In genomic region chr6:111805511-111806181, GRCh38 we compare ENCODE assay signal across 8 cellular contexts.
DNase-seq lines count a peak whose midpoint lies in the region; ATAC-seq and TF ChIP-seq lines count a peak whose summit lies in the region.

No MANE protein-coding gene starts in this region.

- peaks cover 7% of the 10 kb centered on the region; the same call in 1 of the 2 replicates for H3K4me1 ChIP-seq in SJCRH30

- H3K4me3 Mint-ChIP-seq in CD4-positive, alpha-beta T cell: peak overlapping the region; percentile 64
- H3K4me3 Mint-ChIP-seq in memory B cell: no peak overlapping the region

- H3K27me3 ChIP-seq in CD4-positive, alpha-beta T cell (ENCODE audit: control insufficient read depth, insufficient read depth, low read length): no peaks in the 10 kb centered on the region
- no peaks in the 10 kb centered on the region for H3K27me3 ChIP-seq in SJCRH30

- no peak overlapping the region for H3K4me3 ChIP-seq in SJCRH30

- DNase-seq in CD4-positive, alpha-beta T cell: no peak
- DNase-seq in activated T-cell treated with anti-CD3 and anti-CD28 coated beads, Interleukin-2, amount 50 U/mL, for 48 hours: peak; percentile 76 to 80
- DNase-seq in memory B cell (ENCODE audit: low spot score in 2 of 2) (no peak), NCI-H1092 (lab: John Stamatoyannopoulos, UW) (no peak), SJCRH30 (no peak), hepatic stellate cell (ENCODE audit: low spot score) (no peak)

- no peak for TF ChIP-seq CTCF in CD4-positive, alpha-beta T cell (IDR thresholded peaks at IDR 0.05)

- no peak for ATAC-seq in CD4-positive, alpha-beta T cell (ENCODE audit: poor library complexity)
- ATAC-seq in GM21360 (IDR thresholded peaks at IDR 0.05; ENCODE audit: unreplicated experiment) (peak; percentile 41), HG03571 (IDR thresholded peaks at IDR 0.05; ENCODE audit: unreplicated experiment) (peak; percentile 61), memory B cell (ENCODE audit: low read depth) (peak; percentile 37)

- peak overlapping the region; percentile 55 for H3K27ac ChIP-seq in CD4-positive, alpha-beta T cell (ENCODE audit: low read depth, low read length)
- H3K27ac ChIP-seq in SJCRH30: no peak overlapping the region

- H3K4me1 Mint-ChIP-seq in CD4-positive, alpha-beta T cell (ENCODE audit: low read depth): peaks cover 93% of the 10 kb centered on the region
- peaks cover 32% of the 10 kb centered on the region for H3K4me1 Mint-ChIP-seq in memory B cell

- H3K27me3 Mint-ChIP-seq in CD4-positive, alpha-beta T cell: no peaks in the 10 kb centered on the region
- H3K27me3 Mint-ChIP-seq in memory B cell: no peaks in the 10 kb centered on the region

- intact Hi-C loops in CD4-positive, alpha-beta T cell (cut with DNase I, micrococcal nuclease): loop anchor here (2.0 to 5.0 kb wide), 7 partner anchors 15 to 237 kb away; no protein-coding TSS in a partner anchor

- H3K36me3 Mint-ChIP-seq in CD4-positive, alpha-beta T cell (ENCODE audit: low read depth): peaks cover 63% of the 10 kb centered on the region
- H3K36me3 Mint-ChIP-seq in memory B cell: peaks cover 5% of the 10 kb centered on the region

- H3K9me3 Mint-ChIP-seq in CD4-positive, alpha-beta T cell: no peaks in the 10 kb centered on the region
- H3K9me3 Mint-ChIP-seq in memory B cell: no peaks in the 10 kb centered on the region

- CTCF ChIA-PET in CD4-positive, alpha-beta T cell (lab: Charles Lee): interaction anchor here (0.7 to 1.5 kb wide), 10 partner anchors 29 to 237 kb away, joined by 3 to 6 read pairs (median 4); no protein-coding TSS in a partner anchor

- H3K27ac Mint-ChIP-seq in CD4-positive, alpha-beta T cell: peak overlapping the region; percentile 91
- H3K27ac Mint-ChIP-seq in memory B cell: no peak overlapping the region

- POLR2A ChIA-PET in CD4-positive, alpha-beta T cell (lab: Charles Lee): interaction anchor here (0.8 to 2.8 kb wide), 14 partner anchors 9 to 167 kb away, joined by 3 to 13 read pairs (median 4); partner anchors contain the start of gene FYN

- no peaks in the 10 kb centered on the region; the same call in 1 of the 2 replicates for H3K36me3 ChIP-seq in SJCRH30

- no peaks in the 10 kb centered on the region for H3K9me3 ChIP-seq in CD4-positive, alpha-beta T cell (ENCODE audit: control insufficient read depth, low read length)
- no peaks in the 10 kb centered on the region for H3K9me3 ChIP-seq in SJCRH30 (replicated peaks)

Comparison
In these comparisons a context has a peak if more than half of its experiments do, and no peak if none do; other contexts are left out.
1. DNase-seq: peak in activated T-cell treated with anti-CD3 and anti-CD28 coated beads, Interleukin-2, amount 50 U/mL, for 48 hours (2 of 2); none in CD4-positive, alpha-beta T cell (0 of 10), memory B cell (0 of 2), NCI-H1092 (single experiment), SJCRH30 (0 of 2) and hepatic stellate cell (single experiment).